3 cellular contexts compared by ENCODE assay signal in genomic region chr1:43334453-43335205, GRCh38.
A peak's percentile ranks its signal among the peaks of the same experiment; 100 is the strongest.
TF ChIP-seq lines count a peak whose summit lies in the region.

No MANE protein-coding gene starts in this region.

TF ChIP-seq in HCT116, 20 proteins besides CTCF, POLR2A, EP300 and RAD21:
- TF ChIP-seq FOSL1 (IDR thresholded peaks at IDR 0.05; ENCODE audit: low read depth), result no peak
- TF ChIP-seq ELF1 (IDR thresholded peaks at IDR 0.05; ENCODE audit: borderline replicate concordance, low read depth), result no peak
- TF ChIP-seq SP1 (IDR thresholded peaks at IDR 0.05; ENCODE audit: low read depth), result no peak
- TF ChIP-seq EZH2 (IDR thresholded peaks at IDR 0.05), result no peak
- no peak for TF ChIP-seq TCF7L2 (IDR thresholded peaks at IDR 0.05; ENCODE audit: borderline replicate concordance, extremely low read depth, insufficient read depth, insufficient read length)
- TF ChIP-seq, protein P1, sequence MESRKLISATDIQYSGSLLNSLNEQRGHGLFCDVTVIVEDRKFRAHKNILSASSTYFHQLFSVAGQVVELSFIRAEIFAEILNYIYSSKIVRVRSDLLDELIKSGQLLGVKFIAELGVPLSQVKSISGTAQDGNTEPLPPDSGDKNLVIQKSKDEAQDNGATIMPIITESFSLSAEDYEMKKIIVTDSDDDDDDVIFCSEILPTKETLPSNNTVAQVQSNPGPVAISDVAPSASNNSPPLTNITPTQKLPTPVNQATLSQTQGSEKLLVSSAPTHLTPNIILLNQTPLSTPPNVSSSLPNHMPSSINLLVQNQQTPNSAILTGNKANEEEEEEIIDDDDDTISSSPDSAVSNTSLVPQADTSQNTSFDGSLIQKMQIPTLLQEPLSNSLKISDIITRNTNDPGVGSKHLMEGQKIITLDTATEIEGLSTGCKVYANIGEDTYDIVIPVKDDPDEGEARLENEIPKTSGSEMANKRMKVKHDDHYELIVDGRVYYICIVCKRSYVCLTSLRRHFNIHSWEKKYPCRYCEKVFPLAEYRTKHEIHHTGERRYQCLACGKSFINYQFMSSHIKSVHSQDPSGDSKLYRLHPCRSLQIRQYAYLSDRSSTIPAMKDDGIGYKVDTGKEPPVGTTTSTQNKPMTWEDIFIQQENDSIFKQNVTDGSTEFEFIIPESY (IDR thresholded peaks at IDR 0.05; ENCODE audit: extremely low read depth, insufficient replicate concordance, low read length), result no peak
- TF ChIP-seq SRF (IDR thresholded peaks at IDR 0.05; ENCODE audit: low read depth), result no peak
- no peak for TF ChIP-seq YY1 (IDR thresholded peaks at IDR 0.05; ENCODE audit: extremely low read depth, insufficient replicate concordance, low read depth, low read length)
- TF ChIP-seq EZH2phosphoT487 (IDR thresholded peaks at IDR 0.05; ENCODE audit: borderline replicate concordance), result no peak
- TF ChIP-seq MAX (IDR thresholded peaks at IDR 0.05), result no peak
- no peak for TF ChIP-seq ZFX (IDR thresholded peaks at IDR 0.05)
- no peak for TF ChIP-seq CEBPB (IDR thresholded peaks at IDR 0.05; ENCODE audit: low read depth)
- TF ChIP-seq SIN3A (IDR thresholded peaks at IDR 0.05; ENCODE audit: low read depth), result no peak
- no peak for TF ChIP-seq CBX3 (IDR thresholded peaks at IDR 0.05; ENCODE audit: low read depth)
- TF ChIP-seq POLR2AphosphoS5 (IDR thresholded peaks at IDR 0.05; ENCODE audit: low read depth, low read length), result no peak
- TF ChIP-seq ATF3 (IDR thresholded peaks at IDR 0.05), result no peak
- TF ChIP-seq ZNF274 (IDR thresholded peaks at IDR 0.05; ENCODE audit: low read depth, low read length), result no peak
- TF ChIP-seq EGR1 (IDR thresholded peaks at IDR 0.05; ENCODE audit: low read depth), result no peak
- TF ChIP-seq JUND (IDR thresholded peaks at IDR 0.05), result no peak
TF ChIP-seq in HCT116: peak in this region for 0.

TF ChIP-seq in K562, 482 proteins besides CTCF, POLR2A, EP300 and RAD21:
- peak; percentile 59 for TF ChIP-seq CBFA2T3 (IDR thresholded peaks at IDR 0.05)
- no peak for TF ChIP-seq E2F5 (CRISPR knock-in tag; IDR thresholded peaks at IDR 0.05)
- TF ChIP-seq ARID2 (IDR thresholded peaks at IDR 0.05), result 0 out of 2 replicates have a peak, but pooled peaks have one; percentile 12
- TF ChIP-seq HDAC1 (IDR thresholded peaks at IDR 0.05), result 0 out of 4 replicates have a peak, but pooled peaks of 1 of the 2 experiments have one; percentile 20
- TF ChIP-seq SAFB (IDR thresholded peaks at IDR 0.05; ENCODE audit: borderline replicate concordance, low read depth, low read length), result no peak
- TF ChIP-seq, protein P2, sequence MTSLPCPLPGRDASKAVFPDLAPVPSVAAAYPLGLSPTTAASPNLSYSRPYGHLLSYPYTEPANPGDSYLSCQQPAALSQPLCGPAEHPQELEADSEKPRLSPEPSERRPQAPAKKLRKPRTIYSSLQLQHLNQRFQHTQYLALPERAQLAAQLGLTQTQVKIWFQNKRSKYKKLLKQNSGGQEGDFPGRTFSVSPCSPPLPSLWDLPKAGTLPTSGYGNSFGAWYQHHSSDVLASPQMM (CRISPR knock-in tag; IDR thresholded peaks at IDR 0.05), result no peak
- TF ChIP-seq ILF3 (IDR thresholded peaks at IDR 0.05; ENCODE audit: borderline replicate concordance), result no peak
- no peak for TF ChIP-seq RBBP5 (IDR thresholded peaks at IDR 0.05; ENCODE audit: borderline replicate concordance, insufficient read depth, low read length, poor library complexity, severe bottlenecking)
- TF ChIP-seq DNMT1 (IDR thresholded peaks at IDR 0.05), result no peak
- TF ChIP-seq, protein P3, sequence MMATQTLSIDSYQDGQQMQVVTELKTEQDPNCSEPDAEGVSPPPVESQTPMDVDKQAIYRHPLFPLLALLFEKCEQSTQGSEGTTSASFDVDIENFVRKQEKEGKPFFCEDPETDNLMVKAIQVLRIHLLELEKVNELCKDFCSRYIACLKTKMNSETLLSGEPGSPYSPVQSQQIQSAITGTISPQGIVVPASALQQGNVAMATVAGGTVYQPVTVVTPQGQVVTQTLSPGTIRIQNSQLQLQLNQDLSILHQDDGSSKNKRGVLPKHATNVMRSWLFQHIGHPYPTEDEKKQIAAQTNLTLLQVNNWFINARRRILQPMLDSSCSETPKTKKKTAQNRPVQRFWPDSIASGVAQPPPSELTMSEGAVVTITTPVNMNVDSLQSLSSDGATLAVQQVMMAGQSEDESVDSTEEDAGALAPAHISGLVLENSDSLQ (IDR thresholded peaks at IDR 0.05), result peak; percentile 73
- TF ChIP-seq POU5F1 (IDR thresholded peaks at IDR 0.05; ENCODE audit: borderline replicate concordance, low read depth, low read length, partially characterized antibody), result no peak
- TF ChIP-seq TRIM24 (IDR thresholded peaks at IDR 0.05), result 0 out of 4 replicates have a peak, but pooled peaks of 1 of the 2 experiments have one; percentile 27
- no peak for TF ChIP-seq GTF2F1 (IDR thresholded peaks at IDR 0.05; ENCODE audit: low read depth, low read length)
- no peak for TF ChIP-seq POLR3A (IDR thresholded peaks at IDR 0.05; ENCODE audit: borderline replicate concordance, extremely low read depth, insufficient read depth, insufficient read length)
- no peak for TF ChIP-seq SIX5 (IDR thresholded peaks at IDR 0.05; ENCODE audit: borderline replicate concordance in 1 of 2, insufficient read depth in 1 of 2, low read depth in 1 of 2, low read length in 2 of 2)
- TF ChIP-seq ZNF507 (tag; conservative IDR thresholded peaks at IDR 0.05), result no peak

TF ChIP-seq in liver, 16 proteins besides CTCF, POLR2A, EP300 and RAD21:
- TF ChIP-seq FOXA1 (IDR thresholded peaks at IDR 0.05) (no peak), RXRA (IDR thresholded peaks at IDR 0.05) (no peak), JUND (IDR thresholded peaks at IDR 0.05) (no peak), HNF4A (conservative IDR thresholded peaks at IDR 0.05) (no peak), NR2F2 (IDR thresholded peaks at IDR 0.05) (no peak), GABPA (IDR thresholded peaks at IDR 0.05 in 1 of 2, conservative IDR thresholded peaks at IDR 0.05 in 1 of 2) (no peak), EGR1 (IDR thresholded peaks at IDR 0.05; ENCODE audit: low read depth in 2 of 2) (no peak), MAX (IDR thresholded peaks at IDR 0.05) (no peak), HNF4G (IDR thresholded peaks at IDR 0.05) (no peak), YY1 (IDR thresholded peaks at IDR 0.05) (no peak), TAF1 (conservative IDR thresholded peaks at IDR 0.05) (no peak), ATF3 (IDR thresholded peaks at IDR 0.05) (no peak), FOXA2 (IDR thresholded peaks at IDR 0.05) (no peak)
- TF ChIP-seq, protein P1 (IDR thresholded peaks at IDR 0.05), result no peak
TF ChIP-seq in liver: peak in this region for 0.
